In the genomic region with DNA sequence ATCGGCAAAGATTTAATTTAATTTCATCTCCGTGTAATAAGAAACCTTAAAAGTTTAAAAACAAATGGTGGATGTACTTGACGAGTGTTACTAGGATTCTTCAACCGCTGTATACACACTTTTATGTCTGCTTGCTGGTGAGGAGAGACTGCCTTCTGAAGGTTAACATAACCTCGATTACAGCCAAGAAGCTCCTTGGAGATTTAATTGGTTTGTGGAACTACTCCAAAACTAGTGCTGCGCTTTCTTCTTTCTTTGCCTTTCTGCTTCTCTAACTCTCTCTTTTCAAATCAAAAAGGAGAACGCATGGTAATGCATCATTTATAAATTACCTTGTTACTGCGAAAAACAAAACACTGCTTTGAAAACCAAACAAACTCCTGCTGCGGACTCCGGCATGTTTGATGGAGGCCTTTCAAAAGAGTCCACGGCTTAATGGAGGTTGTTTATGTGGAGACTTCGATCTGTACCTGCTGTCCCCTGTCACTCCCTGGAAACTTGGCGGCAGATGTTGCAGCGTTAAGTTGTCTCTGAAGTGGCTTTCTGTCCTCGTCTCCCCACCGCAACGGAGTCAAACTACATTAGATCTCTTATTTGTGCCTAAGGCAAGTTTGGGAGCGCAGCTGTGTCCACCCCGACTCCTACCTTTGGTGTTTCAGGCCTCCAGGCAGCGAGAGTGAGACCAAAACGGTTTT, we compare ENCODE assay signal across 14 cellular contexts.
DNase-seq lines count a peak whose midpoint lies in the region; ATAC-seq and TF ChIP-seq lines count a peak whose summit lies in the region.
"Had no signal": no experiment of that assay in that cellular context is flagged by ENCODE, and none has a peak within 500 bp of the region (broad histone marks: within the 10 kb centered on the region; RNA-seq: fewer than 3 reads in every experiment).

No MANE protein-coding gene starts in this region.

- no peak for ATAC-seq in psoas muscle
- ATAC-seq in GM21576 (IDR thresholded peaks at IDR 0.05; ENCODE audit: unreplicated experiment): no peak
- ATAC-seq: left lung; stimulated activated naive CD8-positive, alpha-beta T cell treated with anti-CD3 and anti-CD28 coated beads, Interleukin-15, amount 100 ng/mL, for 72 hours; T-helper 17 cell had no signal

- H3K4me3 Mint-ChIP-seq in chondrocyte (ENCODE audit: unreplicated experiment) (peak overlapping the region; percentile 64), immature natural killer cell (no peak overlapping the region)
- H3K4me3 Mint-ChIP-seq: stimulated activated naive CD8-positive, alpha-beta T cell treated with anti-CD3 and anti-CD28 coated beads, Interleukin-15, amount 100 ng/mL, for 72 hours; T-helper 17 cell had no signal

- 51 to 71% (median 60%) methylated on average over 21 of the region's 21 CpGs for WGBS in psoas muscle, 3 donors

- H3K27me3 ChIP-seq in H7 (ENCODE audit: control insufficient read depth, insufficient read depth, low read length) (no peaks in the 10 kb centered on the region; the same call in 1 of the 2 replicates), psoas muscle (ENCODE audit: insufficient read depth in 3 of 3, low read length in 2 of 3) (no peaks in the 10 kb centered on the region)
- H3K27me3 ChIP-seq: left lung had no signal

- H3K9me3 Mint-ChIP-seq in chondrocyte (ENCODE audit: low read depth) (no peaks in the 10 kb centered on the region), immature natural killer cell (peaks cover 0 to 3% (median 0%) of the 10 kb centered on the region in 6 donors)
- H3K9me3 Mint-ChIP-seq: stimulated activated naive CD8-positive, alpha-beta T cell treated with anti-CD3 and anti-CD28 coated beads, Interleukin-15, amount 100 ng/mL, for 72 hours had no signal

- TF ChIP-seq CTCF in chondrocyte (IDR thresholded peaks at IDR 0.05) (no peak), psoas muscle (IDR thresholded peaks at IDR 0.05) (no peak)

- no peak for DNase-seq in H7
- DNase-seq in chondrocyte (ENCODE audit: low spot score): no peak
- no peak for DNase-seq in psoas muscle
- no peak for DNase-seq in immature natural killer cell
- no peak for DNase-seq in EL
- DNase-seq in NCI-H526 treated with DMSO at 0.1 percent for 48 hours (lab: John Stamatoyannopoulos, UW): no peak
- DNase-seq: aorta; NCI-H1694 treated with DMSO at 0.1 percent for 48 hours; SIG-M5; stimulated activated naive CD8-positive, alpha-beta T cell treated with anti-CD3 and anti-CD28 coated beads, Interleukin-15, amount 100 ng/mL, for 72 hours; T-helper 17 cell had no signal

- no peaks in the 10 kb centered on the region for H3K4me1 ChIP-seq in psoas muscle
- H3K4me1 ChIP-seq: left lung had no signal

- H3K36me3 ChIP-seq in H7 (replicated peaks; ENCODE audit: control insufficient read depth, insufficient read depth, low read length) (no peaks in the 10 kb centered on the region), psoas muscle (ENCODE audit: insufficient read depth in 1 of 2, low read depth in 1 of 2) (no peaks in the 10 kb centered on the region)

- H3K27ac Mint-ChIP-seq in chondrocyte (ENCODE audit: unreplicated experiment): no peak overlapping the region
- H3K27ac Mint-ChIP-seq in immature natural killer cell: no peak overlapping the region
- H3K27ac Mint-ChIP-seq: stimulated activated naive CD8-positive, alpha-beta T cell treated with anti-CD3 and anti-CD28 coated beads, Interleukin-15, amount 100 ng/mL, for 72 hours; T-helper 17 cell had no signal

- peak overlapping the region; percentile 18 for H3K4me3 ChIP-seq in H7 (ENCODE audit: insufficient read depth, low read depth, low read length)
- H3K4me3 ChIP-seq in iPS-18c (ENCODE audit: insufficient read depth, low read depth, low read length): peak overlapping the region; percentile 51
- H3K4me3 ChIP-seq in psoas muscle: peak overlapping the region; percentile 57
- H3K4me3 ChIP-seq: left lung had no signal

- H3K27ac ChIP-seq in psoas muscle: no peak overlapping the region
- H3K27ac ChIP-seq: left lung had no signal

- H3K9me3 ChIP-seq in iPS-18c (ENCODE audit: control insufficient read depth, insufficient read depth, low read length): no peaks in the 10 kb centered on the region
- H3K9me3 ChIP-seq in psoas muscle: no peaks in the 10 kb centered on the region

- H3K4me1 Mint-ChIP-seq in chondrocyte (ENCODE audit: low read depth) (no peaks in the 10 kb centered on the region), immature natural killer cell (no peaks in the 10 kb centered on the region)
- H3K4me1 Mint-ChIP-seq: stimulated activated naive CD8-positive, alpha-beta T cell treated with anti-CD3 and anti-CD28 coated beads, Interleukin-15, amount 100 ng/mL, for 72 hours had no signal

- intact Hi-C loops in psoas muscle (cut with DNase I): no loop called here

- peaks cover 6% of the 10 kb centered on the region for H3K36me3 Mint-ChIP-seq in chondrocyte (ENCODE audit: low read depth)
- H3K36me3 Mint-ChIP-seq in immature natural killer cell: peaks cover 0 to 11% (median 8%) of the 10 kb centered on the region in 3 donors

- H3K27me3 Mint-ChIP-seq in chondrocyte (ENCODE audit: low read depth) (peaks cover 3% of the 10 kb centered on the region), immature natural killer cell (ENCODE audit: low read depth in 3 of 3) (no peaks in the 10 kb centered on the region)
- H3K27me3 Mint-ChIP-seq: stimulated activated naive CD8-positive, alpha-beta T cell treated with anti-CD3 and anti-CD28 coated beads, Interleukin-15, amount 100 ng/mL, for 72 hours; T-helper 17 cell had no signal
